ENCODE assay signal across 21 cellular contexts in the genomic region with DNA sequence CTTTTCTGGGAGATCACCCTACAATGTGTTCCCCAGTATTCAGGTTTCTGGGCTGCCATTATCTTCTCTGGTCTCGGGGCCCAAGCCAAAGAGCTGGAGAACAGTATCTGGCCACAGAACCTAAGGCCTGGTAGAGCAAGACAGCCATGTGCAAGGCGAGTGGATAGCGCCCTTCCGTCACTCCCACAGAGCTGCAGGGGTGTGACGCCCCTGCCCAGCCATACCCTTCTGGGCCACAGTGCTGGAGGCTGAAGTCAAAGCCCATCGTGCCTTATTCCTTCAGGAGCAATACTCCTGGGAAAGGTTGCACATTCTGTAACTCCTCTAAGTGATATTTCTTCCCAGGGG. TPM values are rescaled to one million over a fixed set of nuclear protein-coding genes. Genes with fewer than 3 reads are reported as not detected.
DNase-seq lines count a peak whose midpoint lies in the region; ATAC-seq and TF ChIP-seq lines count a peak whose summit lies in the region.
"Had no signal": no experiment of that assay in that cellular context is flagged by ENCODE, and none has a peak within 500 bp of the region (broad histone marks: within the 10 kb centered on the region; RNA-seq: fewer than 3 reads in every experiment).

No MANE protein-coding gene starts in this region.

- DNase-seq in Karpas-422 = no peak
- DNase-seq in WTC11 (ENCODE audit: low spot score) = no peak
- DNase-seq in trophoblast cell = no peak
- no peak for DNase-seq in RWPE1 (ENCODE audit: low spot score)
- no peak for DNase-seq in activated T-helper 1 cell treated with anti-CD3 and anti-CD28 coated beads, Interleukin-12 subunit alpha, Interleukin-12 subunit beta, Interleukin-2, Interleukin-4 antibody, amounts not matched to agents 30 ng/mL and 10 ng/mL and 1 ng/mL, durations not matched to agents 14 hours and 24 hours and 36 hours (ENCODE audit: low spot score)
- DNase-seq: activated CD4-positive, alpha-beta T cell treated with anti-CD3 and anti-CD28 coated beads, Interleukin-2, amount 50 U/mL, for 48 hours; amygdala; cerebellar nuclear complex; foreskin keratinocyte; KBM-7; left cardiac atrium; NCI-H1092 treated with DMSO at 0.1 percent for 48 hours; stomach; uterus had no signal

- H3K9me3 ChIP-seq in BLaER1 (no peaks in the 10 kb centered on the region), Karpas-422 (ENCODE audit: low read length) (no peaks in the 10 kb centered on the region), trophoblast cell (ENCODE audit: insufficient read depth, low read depth, low read length) (no peaks in the 10 kb centered on the region)
- H3K9me3 ChIP-seq: stomach, uterus had no signal

- no peak overlapping the region for H3K18ac ChIP-seq in trophoblast cell (ENCODE audit: low read length)

- no peaks in the 10 kb centered on the region for H3K9me3 Mint-ChIP-seq in WTC11
- no peaks in the 10 kb centered on the region for H3K9me3 Mint-ChIP-seq in activated T-helper 1 cell treated with anti-CD3 and anti-CD28 coated beads, Interleukin-12 subunit alpha, Interleukin-12 subunit beta, Interleukin-2, Interleukin-4 antibody, amounts not matched to agents 30 ng/mL and 10 ng/mL and 1 ng/mL, durations not matched to agents 14 hours and 24 hours and 36 hours
- H3K9me3 Mint-ChIP-seq: activated T-helper 17 cell treated with anti-CD3 and anti-CD28 coated beads, Interleukin-2, amount 50 U/mL, for 72 hours; mesothelial cell of epicardium; neural crest cell had no signal

- peak; percentile 42 for ATAC-seq in GM19351 (IDR thresholded peaks at IDR 0.05; ENCODE audit: unreplicated experiment)
- peak; percentile 27 for ATAC-seq in HG02870 (IDR thresholded peaks at IDR 0.05; ENCODE audit: unreplicated experiment)
- no peak for ATAC-seq in WTC11
- ATAC-seq: activated T-helper 17 cell treated with anti-CD3 and anti-CD28 coated beads, Interleukin-2, amount 50 U/mL, for 72 hours had no signal

- no peak overlapping the region for H3K23ac ChIP-seq in trophoblast cell (ENCODE audit: low read length)

- H3K4me3 Mint-ChIP-seq in WTC11 = no peak overlapping the region
- H3K4me3 Mint-ChIP-seq in activated T-helper 1 cell treated with anti-CD3 and anti-CD28 coated beads, Interleukin-12 subunit alpha, Interleukin-12 subunit beta, Interleukin-2, Interleukin-4 antibody, amounts not matched to agents 30 ng/mL and 10 ng/mL and 1 ng/mL, durations not matched to agents 14 hours and 24 hours and 36 hours = no peak overlapping the region
- H3K4me3 Mint-ChIP-seq: activated T-helper 17 cell treated with anti-CD3 and anti-CD28 coated beads, Interleukin-2, amount 50 U/mL, for 72 hours; mesothelial cell of epicardium; neural crest cell had no signal

- H3K4me3 ChIP-seq in BLaER1 = no peak overlapping the region
- no peak overlapping the region for H3K4me3 ChIP-seq in Karpas-422 (ENCODE audit: low read length)
- no peak overlapping the region for H3K4me3 ChIP-seq in trophoblast cell (ENCODE audit: low read depth, low read length)
- H3K4me3 ChIP-seq: stomach, uterus had no signal

- no peak overlapping the region for H2BK120ac ChIP-seq in trophoblast cell (ENCODE audit: insufficient read depth, low read length, poor library complexity)

- H2AFZ ChIP-seq in Karpas-422 (ENCODE audit: low read length) = no peak overlapping the region
- no peak overlapping the region for H2AFZ ChIP-seq in trophoblast cell (ENCODE audit: insufficient read depth, low read length, poor library complexity)

- no peak overlapping the region for H3K14ac ChIP-seq in trophoblast cell (ENCODE audit: low read length)

- no peak overlapping the region for H4K12ac ChIP-seq in trophoblast cell (ENCODE audit: low read depth, low read length)

- no CpG with 5 or more reads among the region's 6 CpGs for WGBS in trophoblast cell (ENCODE audit: extremely low coverage, insufficient coverage, insufficient read length)

- H3K4ac ChIP-seq in trophoblast cell (ENCODE audit: low read depth, low read length) = no peak overlapping the region

- no peak overlapping the region for H4K8ac ChIP-seq in trophoblast cell (ENCODE audit: low read depth, low read length)

- H3K4me1 ChIP-seq in BLaER1 (peaks cover 52% of the 10 kb centered on the region), Karpas-422 (ENCODE audit: low read length) (peaks cover 96% of the 10 kb centered on the region), trophoblast cell (ENCODE audit: control insufficient read depth in 1 of 2, insufficient read depth in 2 of 2, low read length in 2 of 2) (peaks cover 4 to 12% of the 10 kb centered on the region in 2 experiments)
- H3K4me1 ChIP-seq: uterus had no signal

- no peak overlapping the region for H3K27ac Mint-ChIP-seq in WTC11
- H3K27ac Mint-ChIP-seq in activated T-helper 1 cell treated with anti-CD3 and anti-CD28 coated beads, Interleukin-12 subunit alpha, Interleukin-12 subunit beta, Interleukin-2, Interleukin-4 antibody, amounts not matched to agents 30 ng/mL and 10 ng/mL and 1 ng/mL, durations not matched to agents 14 hours and 24 hours and 36 hours = no peak overlapping the region
- H3K27ac Mint-ChIP-seq: activated T-helper 17 cell treated with anti-CD3 and anti-CD28 coated beads, Interleukin-2, amount 50 U/mL, for 72 hours had no signal

- no peaks in the 10 kb centered on the region for H3K9me2 ChIP-seq in Karpas-422 (replicated peaks; ENCODE audit: insufficient read depth, low read length)

- H3K27me3 ChIP-seq in BLaER1 (no peaks in the 10 kb centered on the region), Karpas-422 (ENCODE audit: low read length) (no peaks in the 10 kb centered on the region), trophoblast cell (ENCODE audit: insufficient read depth, low read length) (no peaks in the 10 kb centered on the region)
- H3K27me3 ChIP-seq: foreskin keratinocyte, stomach, uterus had no signal

- H3K36me3 ChIP-seq in BLaER1 (peaks cover 97% of the 10 kb centered on the region), Karpas-422 (ENCODE audit: insufficient read depth, low read length) (peaks cover 12% of the 10 kb centered on the region), trophoblast cell (ENCODE audit: control insufficient read depth in 1 of 2, insufficient read depth in 2 of 2, low read length in 2 of 2) (peaks cover 2 to 3% of the 10 kb centered on the region in 2 experiments)
- H3K36me3 ChIP-seq: stomach, uterus had no signal

- H3K9ac ChIP-seq in BLaER1 (no peak overlapping the region), Karpas-422 (ENCODE audit: low read length) (peak overlapping the region; percentile 29; the same call in 1 of the 2 replicates), trophoblast cell (ENCODE audit: low read length) (no peak overlapping the region)

- H3K79me2 ChIP-seq in Karpas-422 (ENCODE audit: low read length) (peaks cover 99% of the 10 kb centered on the region), trophoblast cell (ENCODE audit: control insufficient read depth, insufficient read depth, low read length, poor library complexity) (no peaks in the 10 kb centered on the region)

- no peak overlapping the region for H2BK12ac ChIP-seq in trophoblast cell (ENCODE audit: low read length)

- CTCF ChIA-PET in WTC11 (lab: Charles Lee) (interaction anchor here (1.2 to 1.5 kb wide), 2 partner anchors 15 to 59 kb away, joined by 3 read pairs; no protein-coding TSS in a partner anchor), RWPE1 (lab: Yijun Ruan, JAX) (interaction anchor here (0.7 kb wide), 1 partner anchor 238 kb away, joined by 3 read pairs; no protein-coding TSS in a partner anchor)

- TF ChIP-seq CTCF in WTC11 (IDR thresholded peaks at IDR 0.05) = no peak
- no peak for TF ChIP-seq CTCF in RWPE1 (conservative IDR thresholded peaks at IDR 0.05; ENCODE audit: low read depth)

- no peaks in the 10 kb centered on the region for H3K27me3 Mint-ChIP-seq in WTC11 (ENCODE audit: low read depth)
- H3K27me3 Mint-ChIP-seq in activated T-helper 1 cell treated with anti-CD3 and anti-CD28 coated beads, Interleukin-12 subunit alpha, Interleukin-12 subunit beta, Interleukin-2, Interleukin-4 antibody, amounts not matched to agents 30 ng/mL and 10 ng/mL and 1 ng/mL, durations not matched to agents 14 hours and 24 hours and 36 hours (ENCODE audit: insufficient read depth) = peaks cover 7% of the 10 kb centered on the region

- no peak overlapping the region for H2AK5ac ChIP-seq in trophoblast cell (ENCODE audit: low read length)

- peaks cover 4% of the 10 kb centered on the region for H3K79me1 ChIP-seq in trophoblast cell (ENCODE audit: low read length)

- POLR2A ChIA-PET in WTC11 (lab: Charles Lee) = interaction anchor here (1.4 kb wide), 1 partner anchor 23 kb away, joined by 3 read pairs; no protein-coding TSS in a partner anchor
- POLR2A ChIA-PET in RWPE1 (lab: Yijun Ruan, JAX; ENCODE audit: low non-redundant PET) = no interaction called here

- H2BK5ac ChIP-seq in trophoblast cell (ENCODE audit: low read depth, low read length, poor library complexity) = no peak overlapping the region

- peak overlapping the region; percentile 57 for H3K4me2 ChIP-seq in BLaER1
- H3K4me2 ChIP-seq in Karpas-422 (ENCODE audit: low read depth, low read length, poor library complexity, severe bottlenecking) = peak overlapping the region; percentile 11
- no peak overlapping the region for H3K4me2 ChIP-seq in trophoblast cell (ENCODE audit: low read length)

- peaks cover 65% of the 10 kb centered on the region for H3K4me1 Mint-ChIP-seq in WTC11
- no peaks in the 10 kb centered on the region for H3K4me1 Mint-ChIP-seq in activated T-helper 1 cell treated with anti-CD3 and anti-CD28 coated beads, Interleukin-12 subunit alpha, Interleukin-12 subunit beta, Interleukin-2, Interleukin-4 antibody, amounts not matched to agents 30 ng/mL and 10 ng/mL and 1 ng/mL, durations not matched to agents 14 hours and 24 hours and 36 hours (ENCODE audit: low read depth)
- H3K4me1 Mint-ChIP-seq: activated T-helper 17 cell treated with anti-CD3 and anti-CD28 coated beads, Interleukin-2, amount 50 U/mL, for 72 hours had no signal

- H3K27ac ChIP-seq in BLaER1 (peak overlapping the region; percentile 59; the same call in 1 of the 2 replicates), Karpas-422 (ENCODE audit: low read length) (peak overlapping the region; percentile 73), trophoblast cell (ENCODE audit: low read depth, low read length) (no peak overlapping the region), RWPE1 (no peak overlapping the region)
- H3K27ac ChIP-seq: foreskin keratinocyte, HL-60, stomach, uterus had no signal

- peaks cover 9% of the 10 kb centered on the region; the same call in 1 of the 2 replicates for H3K36me3 Mint-ChIP-seq in WTC11
- H3K36me3 Mint-ChIP-seq in activated T-helper 1 cell treated with anti-CD3 and anti-CD28 coated beads, Interleukin-12 subunit alpha, Interleukin-12 subunit beta, Interleukin-2, Interleukin-4 antibody, amounts not matched to agents 30 ng/mL and 10 ng/mL and 1 ng/mL, durations not matched to agents 14 hours and 24 hours and 36 hours (ENCODE audit: low read depth) = no peaks in the 10 kb centered on the region

- no peak overlapping the region for H4K91ac ChIP-seq in trophoblast cell (ENCODE audit: low read depth, low read length)

- H4K20me1 ChIP-seq in BLaER1 (peaks cover 99% of the 10 kb centered on the region), Karpas-422 (ENCODE audit: insufficient read depth, low read depth, low read length) (peaks cover 9% of the 10 kb centered on the region)

- intact Hi-C loops in activated T-helper 1 cell treated with anti-CD3 and anti-CD28 coated beads, Interleukin-12 subunit alpha, Interleukin-12 subunit beta, Interleukin-2, Interleukin-4 antibody, amounts not matched to agents 30 ng/mL and 10 ng/mL and 1 ng/mL, durations not matched to agents 14 hours and 24 hours and 36 hours (cut with micrococcal nuclease) = no loop called here

RNA-seq across cellular contexts. Expression of gene BCL11A, which starts 54.4 kb away (rescaled TPM):
- total RNA-seq in Karpas-422 (2014; rRNA removed; shearing (Covaris generic); ENCODE audit: low replicate concordance) = 159 and 190 TPM in 2 replicates
- total RNA-seq in WTC11 (2021) = 45.0 to 53.2 TPM (median 46.8 TPM) in 3 replicates
- 15.6 and 17.9 TPM in 2 replicates for polyA plus RNA-seq in trophoblast cell (2013)
- total RNA-seq in activated T-helper 1 cell treated with anti-CD3 and anti-CD28 coated beads, Interleukin-12 subunit alpha, Interleukin-12 subunit beta, Interleukin-2, Interleukin-4 antibody, amounts not matched to agents 30 ng/mL and 10 ng/mL and 1 ng/mL, durations not matched to agents 14 hours and 24 hours and 36 hours = not detected in 2 replicates

Comparison
In these comparisons a context has a peak if more than half of its experiments do, and no peak if none do; other contexts are left out.
1. H3K27ac ChIP-seq: peak in BLaER1 (single experiment) and Karpas-422 (single experiment); none in trophoblast cell (single experiment) and RWPE1 (single experiment).
2. RNA of gene BCL11A, which starts 54.4 kb away (total RNA-seq): 159 to 190 TPM in Karpas-422 and 45.0 to 53.2 TPM in WTC11; not detected in activated T-helper 1 cell treated with anti-CD3 and anti-CD28 coated beads, Interleukin-12 subunit alpha, Interleukin-12 subunit beta, Interleukin-2, Interleukin-4 antibody, amounts not matched to agents 30 ng/mL and 10 ng/mL and 1 ng/mL, durations not matched to agents 14 hours and 24 hours and 36 hours; every median in the first group is over 10 times any median in the second.